8 cellular contexts compared by ENCODE assay signal in genomic region chr17:63881935-63882601, GRCh38. TPM values are rescaled to one million over a fixed set of nuclear protein-coding genes. Genes with fewer than 3 reads are reported as not detected.
A peak's percentile ranks its signal among the peaks of the same experiment; 100 is the strongest.
DNase-seq lines count a peak whose midpoint lies in the region; ATAC-seq and TF ChIP-seq lines count a peak whose summit lies in the region.

Gene GH2 (minus strand): TSS chr17:63881944. CDS start chr17:63881801, 143 bp downstream.

- no peak within 1 kb of the TSS for H3K4me2 ChIP-seq in PC-3 (ENCODE audit: low read length)

- peaks cover 27% of the 10 kb centered on the region for H3K27me3 Mint-ChIP-seq in progenitor cell of endocrine pancreas

- H3K9me3 ChIP-seq in PC-3 (ENCODE audit: low read length) = no peaks in the 10 kb centered on the region

- H3K4me3 ChIP-seq in AG04449 (ENCODE audit: low read depth, low read length) (no peak within 1 kb of the TSS), PC-3 (ENCODE audit: low read length) (no peak within 1 kb of the TSS), foreskin fibroblast (ENCODE audit: low read depth in 1 of 2, low read length in 2 of 2) (no peak within 1 kb of the TSS)

- H3K27ac ChIP-seq in PC-3 (ENCODE audit: low read length) = no peak within 1 kb of the TSS

- CTCF ChIA-PET in AG04449 (lab: Yijun Ruan, JAX) (interaction anchor here (0.6 to 4.1 kb wide), 10 partner anchors 10 to 400 kb away, joined by 3 to 22 read pairs (median 8); partner anchors contain the start of gene CSHL1), PC-3 (lab: Charles Lee) (no interaction called here)

- TF ChIP-seq CTCF in AG04449 (IDR thresholded peaks at IDR 0.05; ENCODE audit: insufficient read depth, low read length, missing control alignments) (peak; percentile 58), PC-3 (conservative IDR thresholded peaks at IDR 0.05; ENCODE audit: low read depth, low read length) (peak; percentile 62), foreskin fibroblast (IDR thresholded peaks at IDR 0.05; ENCODE audit: low read depth, low read length) (peak; percentile 53), progenitor cell of endocrine pancreas (IDR thresholded peaks at IDR 0.05; ENCODE audit: unreplicated experiment) (peak; percentile 53)

- no peak for DNase-seq in AG04449 (ENCODE audit: low read depth, low spot score)
- peak; percentile 79 for DNase-seq in PC-3
- DNase-seq in activated T-cell treated with anti-CD3 and anti-CD28 coated beads, Interleukin-2, amount 50 U/mL, for 48 hours = peak; percentile 65 to 75
- peak; percentile 18 to 63 for DNase-seq in foreskin fibroblast
- peak; percentile 41 for DNase-seq in progenitor cell of endocrine pancreas (ENCODE audit: low spot score, unreplicated experiment)

- H3K79me2 ChIP-seq in PC-3 (ENCODE audit: low read length) = no peaks in the 10 kb centered on the region

- intact Hi-C loops in PC-3 (cut with micrococcal nuclease) = no loop called here

- no peaks in the 10 kb centered on the region for H3F3A ChIP-seq in PC-3 (ENCODE audit: low read length, unreplicated experiment)

- H3K9me2 ChIP-seq in PC-3 (replicated peaks; ENCODE audit: low read length) = no peaks in the 10 kb centered on the region

- POLR2A ChIA-PET in AG04449 (lab: Yijun Ruan, JAX) = no interaction called here
- POLR2A ChIA-PET in PC-3 (lab: Charles Lee; ENCODE audit: unreplicated experiment) = no interaction called here

- no peaks in the 10 kb centered on the region for H3K4me1 ChIP-seq in PC-3 (ENCODE audit: insufficient read depth, low read length)

- H4K20me1 ChIP-seq in PC-3 (ENCODE audit: low read length) = no peaks in the 10 kb centered on the region

- no peaks in the 10 kb centered on the region for H3K36me3 ChIP-seq in PC-3 (ENCODE audit: low read depth, low read length)

- H2AFZ ChIP-seq in PC-3 (ENCODE audit: low read length) = no peak within 1 kb of the TSS

- H3K9me3 Mint-ChIP-seq in progenitor cell of endocrine pancreas (ENCODE audit: low read depth) = no peaks in the 10 kb centered on the region

- BruUV-seq in PC-3 (replicated peaks; lab: Mats Ljungman, UMichigan) = no TSS peak

- no peak within 1 kb of the TSS for H3K4me3 Mint-ChIP-seq in progenitor cell of endocrine pancreas (ENCODE audit: low read depth)

- ATAC-seq in GM18519 (IDR thresholded peaks at IDR 0.05; ENCODE audit: low FRiP score, unreplicated experiment) (peak; percentile 63), PC-3 (peak; percentile 95), HG02840 (IDR thresholded peaks at IDR 0.05; ENCODE audit: low FRiP score, unreplicated experiment) (no peak), HG03159 (IDR thresholded peaks at IDR 0.05; ENCODE audit: unreplicated experiment) (no peak)

- no peaks in the 10 kb centered on the region for H3K4me1 Mint-ChIP-seq in progenitor cell of endocrine pancreas (ENCODE audit: low read depth)

- peaks cover 2% of the 10 kb centered on the region; the same call in 1 of the 2 replicates for H3K27me3 ChIP-seq in PC-3 (ENCODE audit: low read length)

- H3K9ac ChIP-seq in PC-3 (ENCODE audit: low read length) = no peak within 1 kb of the TSS

- H3K36me3 Mint-ChIP-seq in progenitor cell of endocrine pancreas (ENCODE audit: insufficient read depth) = no peaks in the 10 kb centered on the region

- no peak within 1 kb of the TSS for H3K27ac Mint-ChIP-seq in progenitor cell of endocrine pancreas

RNA-seq across cellular contexts. Expression of gene GH2, which starts in this region (rescaled TPM):
- total RNA-seq in PC-3 (2014; rRNA removed) (not detected in 2 replicates), progenitor cell of endocrine pancreas (not detected in 2 replicates)

Comparison
In these comparisons a context has a peak if more than half of its experiments do, and no peak if none do; other contexts are left out.
1. Peak in DNase-seq and ATAC-seq in PC-3; RNA of the gene not detected or under 1 TPM.
2. Peak in DNase-seq in progenitor cell of endocrine pancreas; RNA of the gene not detected or under 1 TPM.